In genomic region chr11:76197332-76197731, GRCh38 we compare ENCODE assay signal across 12 cellular contexts. TPM values are rescaled to one million over a fixed set of nuclear protein-coding genes. Genes with fewer than 3 reads are reported as not detected.
"Had no signal": no experiment of that assay in that cellular context is flagged by ENCODE, and none has a peak within 500 bp of the region (broad histone marks: within the 10 kb centered on the region; RNA-seq: fewer than 3 reads in every experiment).

No MANE protein-coding gene starts in this region.

- H3K4me3 ChIP-seq: GM23248, GM23338, HAP-1 had no signal

- H3K36me3 ChIP-seq: HAP-1 had no signal

- FAIRE-seq: H1, H54 had no signal

- H3K4me2 ChIP-seq: GM23338 had no signal

- H3K4me1 ChIP-seq: HAP-1 had no signal

- H3K27ac ChIP-seq: GM23248 had no signal

- H3K9me3 ChIP-seq: HAP-1 had no signal

- H3K9ac ChIP-seq: GM23248 had no signal

- ATAC-seq: GM23338, HCT116 had no signal

- DNase-seq: GM23248, GOT3, H7, H9, HCEC 1CT, HFFc6 had no signal

- H2AFZ ChIP-seq: GM23248, GM23338 had no signal

RNA-seq across cellular contexts. Expression of gene WNT11, which starts 9.0 kb away (rescaled TPM):
- total RNA-seq: GM23248, H4, H9, HFFc6 had no signal
- polyA plus RNA-seq: GM23248 had no signal
